In genomic region chr13:100108913-100109507, GRCh38 we compare ENCODE assay signal across 15 cellular contexts. TPM values are rescaled to one million over a fixed set of nuclear protein-coding genes. Genes with fewer than 3 reads are reported as not detected.
DNase-seq lines count a peak whose midpoint lies in the region; ATAC-seq, FAIRE-seq and TF ChIP-seq lines count a peak whose summit lies in the region.
"Had no signal": no experiment of that assay in that cellular context is flagged by ENCODE, and none has a peak within 500 bp of the region (broad histone marks: within the 10 kb centered on the region; RNA-seq: fewer than 3 reads in every experiment).

No MANE protein-coding gene starts in this region.

- no peak overlapping the region for H4K5ac ChIP-seq in IMR-90 (ENCODE audit: low read depth, low read length)

- no peak overlapping the region for H2BK15ac ChIP-seq in IMR-90 (ENCODE audit: low read depth, low read length)

- peaks cover 2% of the 10 kb centered on the region for H3K9me3 Mint-ChIP-seq in neural progenitor cell
- H3K9me3 Mint-ChIP-seq in progenitor cell of endocrine pancreas (ENCODE audit: low read depth), result no peaks in the 10 kb centered on the region
- no peaks in the 10 kb centered on the region for H3K9me3 Mint-ChIP-seq in mesothelial cell of epicardium
- H3K9me3 Mint-ChIP-seq: nephron had no signal

- H2AK9ac ChIP-seq in IMR-90 (replicated peaks; ENCODE audit: low read depth, low read length, poor library complexity), result no peak overlapping the region

- peaks cover 19% of the 10 kb centered on the region for H3K36me3 Mint-ChIP-seq in neural progenitor cell
- H3K36me3 Mint-ChIP-seq in progenitor cell of endocrine pancreas (ENCODE audit: insufficient read depth), result peaks cover 10% of the 10 kb centered on the region
- H3K36me3 Mint-ChIP-seq in mesothelial cell of epicardium, result peaks cover 10% of the 10 kb centered on the region

- no peak overlapping the region for H3K4me3 ChIP-seq in IMR-90 (ENCODE audit: insufficient read depth, low read depth, low read length)
- no peak overlapping the region for H3K4me3 ChIP-seq in neural progenitor cell
- no peak overlapping the region for H3K4me3 ChIP-seq in prostate gland
- H3K4me3 ChIP-seq: spleen had no signal

- no peak overlapping the region for H2AK5ac ChIP-seq in IMR-90 (ENCODE audit: low read depth, low read length)

- no peak overlapping the region for H2BK5ac ChIP-seq in IMR-90 (ENCODE audit: low read depth, low read length, poor library complexity, severe bottlenecking)

- no peak overlapping the region for H4K8ac ChIP-seq in IMR-90 (ENCODE audit: low read depth in 2 of 2, low read length in 2 of 2)

- H3F3A ChIP-seq in neural progenitor cell (ENCODE audit: low read depth), result no peaks in the 10 kb centered on the region

- POLR2A ChIA-PET in IMR-90 (lab: Charles Lee; ENCODE audit: unreplicated experiment), result no interaction called here
- POLR2A ChIA-PET in GM10248 (lab: Yijun Ruan, JAX), result interaction anchor here (0.5 kb wide), 1 partner anchor 65 kb away, joined by 4 read pairs; no protein-coding TSS in a partner anchor

- DNase-seq in H54 (ENCODE audit: insufficient read length, low spot score) (no peak), IMR-90 (peak; percentile 19), neural progenitor cell (ENCODE audit: low spot score) (no peak), progenitor cell of endocrine pancreas (ENCODE audit: low spot score, unreplicated experiment) (no peak), prostate gland (ENCODE audit: low spot score) (no peak), GM10248 (ENCODE audit: extremely low spot score) (no peak), mesothelial cell of epicardium (ENCODE audit: low spot score in 2 of 2, unreplicated experiment in 2 of 2) (no peak)
- DNase-seq: activated T-cell treated with anti-CD3 and anti-CD28 coated beads, Interleukin-2, amount 50 U/mL, for 48 hours; erythroblast; NCI-H345; Right ventricle myocardium superior; spleen had no signal

- H3K27me3 Mint-ChIP-seq in neural progenitor cell (ENCODE audit: insufficient read depth, low read depth) (no peaks in the 10 kb centered on the region), progenitor cell of endocrine pancreas (no peaks in the 10 kb centered on the region), mesothelial cell of epicardium (ENCODE audit: low read depth) (no peaks in the 10 kb centered on the region)

- TF ChIP-seq RAD21 in IMR-90 (IDR thresholded peaks at IDR 0.05; ENCODE audit: low read length), result no peak

- no peak overlapping the region for H2BK20ac ChIP-seq in IMR-90 (ENCODE audit: low read depth, low read length)

- dilution Hi-C loops in IMR-90 (cut with HindIII; ENCODE audit: low sequenced_read_pairs, unreplicated experiment), result no loop called here

- H3K4me1 Mint-ChIP-seq in neural progenitor cell, result no peaks in the 10 kb centered on the region
- H3K4me1 Mint-ChIP-seq in progenitor cell of endocrine pancreas (ENCODE audit: low read depth), result peaks cover 16% of the 10 kb centered on the region
- peaks cover 8% of the 10 kb centered on the region for H3K4me1 Mint-ChIP-seq in mesothelial cell of epicardium
- H3K4me1 Mint-ChIP-seq: nephron had no signal

- FAIRE-seq in H54 (lab: Jason Lieb, UNC), result peak; percentile 98
- FAIRE-seq: D721Med had no signal

- in situ Hi-C loops in IMR-90 (cut with MboI; ENCODE audit: low sequenced_read_pairs), result no loop called here

- no peak overlapping the region for H4K91ac ChIP-seq in IMR-90 (ENCODE audit: insufficient read depth, low read depth, low read length)

- H3K14ac ChIP-seq in IMR-90 (replicated peaks; ENCODE audit: low read depth, low read length), result no peak overlapping the region

- H3K9me3 ChIP-seq in IMR-90 (ENCODE audit: control insufficient read depth, insufficient read depth, low read length) (no peaks in the 10 kb centered on the region), neural progenitor cell (ENCODE audit: low read depth) (no peaks in the 10 kb centered on the region), prostate gland (no peaks in the 10 kb centered on the region)
- H3K9me3 ChIP-seq: spleen had no signal

- TF ChIP-seq POLR2A in H54 (IDR thresholded peaks at IDR 0.05; ENCODE audit: low read depth, low read length), result no peak
- TF ChIP-seq POLR2A in IMR-90 (IDR thresholded peaks at IDR 0.05; ENCODE audit: low read depth, low read length), result no peak
- no peak for TF ChIP-seq POLR2A in prostate gland (IDR thresholded peaks at IDR 0.05)

- H3K4me1 ChIP-seq in IMR-90 (ENCODE audit: control insufficient read depth, insufficient read depth, low read length) (no peaks in the 10 kb centered on the region; the same call in 1 of the 2 replicates), neural progenitor cell (no peaks in the 10 kb centered on the region), prostate gland (replicated peaks) (peaks cover 2% of the 10 kb centered on the region)

- intact Hi-C loops in IMR-90 (cut with micrococcal nuclease) (no loop called here), prostate gland (cut with DNase I) (no loop called here)

- peaks cover 4% of the 10 kb centered on the region for H3K36me3 ChIP-seq in IMR-90 (ENCODE audit: control insufficient read depth, insufficient read depth, low read length)
- no peaks in the 10 kb centered on the region for H3K36me3 ChIP-seq in neural progenitor cell
- H3K36me3 ChIP-seq in prostate gland, result no peaks in the 10 kb centered on the region

- CTCF ChIA-PET in IMR-90 (lab: Yijun Ruan, JAX) (no interaction called here), GM10248 (lab: Yijun Ruan, JAX) (interaction anchor here (1.7 kb wide), 1 partner anchor 13 kb away, joined by 4 read pairs; no protein-coding TSS in a partner anchor)

- H2AFZ ChIP-seq in IMR-90 (replicated peaks; ENCODE audit: low read length, poor library complexity) (no peak overlapping the region), neural progenitor cell (replicated peaks) (no peak overlapping the region)

- H3K27ac Mint-ChIP-seq in neural progenitor cell (no peak overlapping the region), progenitor cell of endocrine pancreas (no peak overlapping the region), mesothelial cell of epicardium (no peak overlapping the region)
- H3K27ac Mint-ChIP-seq: nephron had no signal

- peaks cover 0 to 34% of the 10 kb centered on the region in 2 experiments; a peak in 3 of 4 replicates for H3K79me1 ChIP-seq in IMR-90 (ENCODE audit: low read depth in 1 of 2, low read length in 2 of 2)

- H3K56ac ChIP-seq in IMR-90 (ENCODE audit: extremely low read depth, insufficient read depth, low read length), result no peak overlapping the region

- H3K27me3 ChIP-seq in IMR-90 (ENCODE audit: control insufficient read depth, insufficient read depth, low read length) (no peaks in the 10 kb centered on the region), neural progenitor cell (no peaks in the 10 kb centered on the region), prostate gland (replicated peaks; ENCODE audit: insufficient read depth) (no peaks in the 10 kb centered on the region)
- H3K27me3 ChIP-seq: spleen had no signal

- no peak overlapping the region for H3K9ac ChIP-seq in IMR-90 (ENCODE audit: low read depth, low read length)
- no peak overlapping the region for H3K9ac ChIP-seq in neural progenitor cell

- H3K9me1 ChIP-seq in IMR-90 (ENCODE audit: insufficient read depth, low read length), result peaks cover 2% of the 10 kb centered on the region; the same call in 1 of the 2 replicates

- H3K23ac ChIP-seq in IMR-90 (ENCODE audit: low read depth, low read length), result no peak overlapping the region

- peak; percentile 70 for ATAC-seq in GM18909 (IDR thresholded peaks at IDR 0.05; ENCODE audit: poor library complexity, unreplicated experiment)
- ATAC-seq in IMR-90 (ENCODE audit: low read depth), result no peak

- H2BK120ac ChIP-seq in IMR-90 (ENCODE audit: low read depth, low read length), result no peak overlapping the region

- TF ChIP-seq CTCF in IMR-90 (conservative IDR thresholded peaks at IDR 0.05; ENCODE audit: low read depth, low read length) (no peak), neural progenitor cell (IDR thresholded peaks at IDR 0.05) (no peak), progenitor cell of endocrine pancreas (IDR thresholded peaks at IDR 0.05; ENCODE audit: unreplicated experiment) (no peak), prostate gland (IDR thresholded peaks at IDR 0.05) (no peak), GM10248 (IDR thresholded peaks at IDR 0.05; ENCODE audit: control extremely low read depth, extremely low read depth, low read depth, missing control alignments) (no peak), mesothelial cell of epicardium (IDR thresholded peaks at IDR 0.05; ENCODE audit: unreplicated experiment) (no peak)

- H4K20me1 ChIP-seq in IMR-90 (ENCODE audit: insufficient read depth, low read length) (0 out of 2 replicates have a peak, but pooled peaks cover 4% of the 10 kb centered on the region), neural progenitor cell (ENCODE audit: low read depth) (peaks cover 25% of the 10 kb centered on the region)

- no peak overlapping the region for H3K4ac ChIP-seq in IMR-90 (ENCODE audit: low read depth, low read length)

- H3K4me2 ChIP-seq in IMR-90 (ENCODE audit: low read depth, low read length) (no peak overlapping the region), neural progenitor cell (no peak overlapping the region)

- no peak overlapping the region for H3K18ac ChIP-seq in IMR-90 (ENCODE audit: low read depth, low read length)

- H3K27ac ChIP-seq in IMR-90 (ENCODE audit: insufficient read depth, low read length) (no peak overlapping the region), neural progenitor cell (peak overlapping the region; percentile 13), prostate gland (no peak overlapping the region)
- H3K27ac ChIP-seq: spleen had no signal

- peaks cover 57% of the 10 kb centered on the region for H3K79me2 ChIP-seq in neural progenitor cell (ENCODE audit: low read depth)

- no TSS peak for BruUV-seq in IMR-90 (replicated peaks; lab: Mats Ljungman, UMichigan)

- WGBS in IMR-90 (ENCODE audit: extremely low coverage in 2 of 2, insufficient read length in 1 of 2), 2 experiments, result no CpG with 5 or more reads among the region's 3 CpGs
- 93% methylated on average over 3 of the region's 3 CpGs for WGBS in prostate gland

- H3K4me3 Mint-ChIP-seq in neural progenitor cell, result no peak overlapping the region
- H3K4me3 Mint-ChIP-seq in progenitor cell of endocrine pancreas (ENCODE audit: low read depth), result no peak overlapping the region
- H3K4me3 Mint-ChIP-seq in mesothelial cell of epicardium, result no peak overlapping the region
- H3K4me3 Mint-ChIP-seq: nephron had no signal

TF ChIP-seq in IMR-90, 13 proteins besides CTCF, POLR2A, EP300 and RAD21:
- TF ChIP-seq MAFK (IDR thresholded peaks at IDR 0.05; ENCODE audit: low read depth, low read length), result no peak
- TF ChIP-seq FOS (IDR thresholded peaks at IDR 0.05; ENCODE audit: low read depth, low read length), result no peak
- TF ChIP-seq CEBPB (IDR thresholded peaks at IDR 0.05; ENCODE audit: low read depth, low read length), result peak; percentile 40; the same call in 1 of the 2 replicates
- TF ChIP-seq RFX5 (IDR thresholded peaks at IDR 0.05; ENCODE audit: low read depth, low read length), result no peak

RNA-seq across cellular contexts. Expression of gene PCCA, which starts 20.1 kb away (rescaled TPM):
- 22.8 and 24.0 TPM in 2 replicates for total RNA-seq in IMR-90 (2012; rRNA removed)
- 5.6 and 7.6 TPM in 2 replicates for polyA plus RNA-seq in IMR-90 (2012; rRNA removed)
- polyA plus RNA-seq in IMR-90 (2012; cell fraction: cytosol; rRNA removed), result 1.8 and 6.0 TPM in 2 replicates
- 2.3 and 13.9 TPM in 2 replicates for polyA plus RNA-seq in IMR-90 (2012; cell fraction: nucleus; rRNA removed; ENCODE audit: low replicate concordance)
- total RNA-seq in neural progenitor cell (ENCODE audit: low replicate concordance), result 36.6 and 60.6 TPM in 2 replicates
- total RNA-seq in progenitor cell of endocrine pancreas, result 48.1 and 50.4 TPM in 2 replicates
- total RNA-seq in prostate gland, result 10 to 100 TPM; 52.7 to 66.4 TPM
- total RNA-seq in mesothelial cell of epicardium, result 38.7 to 43.0 TPM (median 41.6 TPM) in 3 replicates
